ENCODE assay signal across 21 cellular contexts in the genomic region with DNA sequence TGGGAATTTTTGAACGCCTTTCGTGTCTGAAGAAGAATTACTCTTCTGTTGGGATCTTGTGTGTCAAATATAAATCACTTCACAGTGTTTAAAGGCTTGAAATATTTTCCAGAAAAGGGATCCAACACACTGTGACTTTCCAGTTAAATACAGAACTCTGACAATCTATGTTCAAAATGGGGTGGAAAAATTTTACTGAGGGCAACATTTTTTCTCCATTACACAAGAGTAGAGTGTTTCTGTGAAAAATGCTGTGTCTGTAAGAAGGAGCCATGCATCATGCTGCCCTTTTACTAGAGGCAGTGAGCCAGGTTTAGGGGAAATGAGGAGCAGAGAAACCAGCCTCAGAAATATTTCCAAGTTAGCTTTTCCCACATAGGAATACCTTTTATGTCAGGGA.
DNase-seq lines count a peak whose midpoint lies in the region; TF ChIP-seq lines count a peak whose summit lies in the region.
"Had no signal": no experiment of that assay in that cellular context is flagged by ENCODE, and none has a peak within 500 bp of the region (broad histone marks: within the 10 kb centered on the region; RNA-seq: fewer than 3 reads in every experiment).

No MANE protein-coding gene starts in this region.

- DNase-seq in RPMI7951 (ENCODE audit: low read depth) (peak; percentile 7), tibial artery (no peak), SIG-M5 treated with dmso at 0.1 percent for 504 hours (lab: John Stamatoyannopoulos, UW; ENCODE audit: unreplicated experiment) (no peak), UCSD-AML1 (lab: John Stamatoyannopoulos, UW; ENCODE audit: unreplicated experiment) (no peak), NCI-H1105 treated with DMSO at 0.1 percent for 48 hours (lab: John Stamatoyannopoulos, UW) (no peak)
- DNase-seq in T-helper 2 cell treated with Interferon-gamma antibody and Interleukin-4, amounts not matched to agents 5 μg/mL and 100 μg/mL, for 36 hours (ENCODE audit: low spot score): no peak
- DNase-seq: activated CD8-positive, alpha-beta memory T cell treated with anti-CD3 and anti-CD28 coated beads, Interleukin-2, amount 50 U/mL, for 4 hours; dermis blood vessel endothelial cell; GDM1; head of caudate nucleus; islet precursor cell; NCI-H2107; NCI-H526 treated with DMSO at 0.1 percent for 48 hours; PC-3; right lobe of liver; T-helper 9 cell had no signal

- H3K4me1 Mint-ChIP-seq in nephron: peaks cover 42% of the 10 kb centered on the region
- peaks cover 10% of the 10 kb centered on the region for H3K4me1 Mint-ChIP-seq in T-helper 2 cell treated with Interferon-gamma antibody and Interleukin-4, amounts not matched to agents 5 μg/mL and 100 μg/mL, for 36 hours (ENCODE audit: low read depth)

- H3K9me3 ChIP-seq in esophagus (ENCODE audit: control insufficient read depth in 2 of 2, insufficient read depth in 1 of 2, low read depth in 1 of 2, low read length in 1 of 2) (no peaks in the 10 kb centered on the region), tibial artery (no peaks in the 10 kb centered on the region)
- H3K9me3 ChIP-seq: right lobe of liver had no signal

- H3K27ac ChIP-seq in esophagus (ENCODE audit: low read depth in 2 of 2, low read length in 1 of 2) (peak overlapping the region; percentile 68 to 73), tibial artery (peak overlapping the region; percentile 62 to 74)
- H3K27ac ChIP-seq: epithelial cell of prostate, HL-60, right lobe of liver had no signal

- no peaks in the 10 kb centered on the region for H3K9me3 Mint-ChIP-seq in nephron
- no peaks in the 10 kb centered on the region for H3K9me3 Mint-ChIP-seq in T-helper 2 cell treated with Interferon-gamma antibody and Interleukin-4, amounts not matched to agents 5 μg/mL and 100 μg/mL, for 36 hours

- H3K27me3 ChIP-seq in esophagus (ENCODE audit: control insufficient read depth in 1 of 2, insufficient read depth in 2 of 2, low read length in 2 of 2) (no peaks in the 10 kb centered on the region), tibial artery (no peaks in the 10 kb centered on the region)
- H3K27me3 ChIP-seq: right lobe of liver had no signal

- intact Hi-C loops in tibial artery (cut with DNase I; ENCODE audit: low total_unique reads): loop anchor here (10.0 kb wide), 1 partner anchor 338 kb away; no protein-coding TSS in a partner anchor

- H3K4me1 ChIP-seq in esophagus (ENCODE audit: control insufficient read depth in 2 of 2, insufficient read depth in 2 of 2, low read length in 1 of 2) (no peaks in the 10 kb centered on the region), tibial artery (peaks cover 0 to 31% (median 20%) of the 10 kb centered on the region in 4 donors)
- H3K4me1 ChIP-seq: right lobe of liver had no signal

- H3K36me3 Mint-ChIP-seq in nephron (ENCODE audit: low read depth): peaks cover 36% of the 10 kb centered on the region
- H3K36me3 Mint-ChIP-seq in T-helper 2 cell treated with Interferon-gamma antibody and Interleukin-4, amounts not matched to agents 5 μg/mL and 100 μg/mL, for 36 hours (ENCODE audit: low read depth): peaks cover 41% of the 10 kb centered on the region

- TF ChIP-seq CTCF in nephron (IDR thresholded peaks at IDR 0.05; ENCODE audit: unreplicated experiment in 3 of 3) (no peak), tibial artery (IDR thresholded peaks at IDR 0.05) (no peak)

- whole genome bisulfite sequencing in esophagus, 2 donors: 70 to 82% methylated on average over 2 of the region's 2 CpGs

- no peaks in the 10 kb centered on the region for H3K27me3 Mint-ChIP-seq in nephron (ENCODE audit: low read depth)
- H3K27me3 Mint-ChIP-seq in T-helper 2 cell treated with Interferon-gamma antibody and Interleukin-4, amounts not matched to agents 5 μg/mL and 100 μg/mL, for 36 hours (ENCODE audit: low read depth): no peaks in the 10 kb centered on the region

- H3K36me3 ChIP-seq in esophagus (ENCODE audit: control insufficient read depth in 2 of 2, insufficient read depth in 2 of 2, low read length in 1 of 2): peaks cover 24 to 28% of the 10 kb centered on the region in 2 donors
- peaks cover 47 to 85% (median 60%) of the 10 kb centered on the region in 3 donors for H3K36me3 ChIP-seq in tibial artery

- no peak overlapping the region for H3K4me3 Mint-ChIP-seq in nephron
- H3K4me3 Mint-ChIP-seq in T-helper 2 cell treated with Interferon-gamma antibody and Interleukin-4, amounts not matched to agents 5 μg/mL and 100 μg/mL, for 36 hours: no peak overlapping the region

- H3K27ac Mint-ChIP-seq in nephron: peak overlapping the region; percentile 82 to 96 (median 93)
- no peak overlapping the region for H3K27ac Mint-ChIP-seq in T-helper 2 cell treated with Interferon-gamma antibody and Interleukin-4, amounts not matched to agents 5 μg/mL and 100 μg/mL, for 36 hours

- no peak overlapping the region for H3K4me3 ChIP-seq in esophagus (ENCODE audit: low read depth in 1 of 2, low read length in 2 of 2)
- no peak overlapping the region for H3K4me3 ChIP-seq in tibial artery
- H3K4me3 ChIP-seq: K562, right lobe of liver had no signal
